In the genomic region with DNA sequence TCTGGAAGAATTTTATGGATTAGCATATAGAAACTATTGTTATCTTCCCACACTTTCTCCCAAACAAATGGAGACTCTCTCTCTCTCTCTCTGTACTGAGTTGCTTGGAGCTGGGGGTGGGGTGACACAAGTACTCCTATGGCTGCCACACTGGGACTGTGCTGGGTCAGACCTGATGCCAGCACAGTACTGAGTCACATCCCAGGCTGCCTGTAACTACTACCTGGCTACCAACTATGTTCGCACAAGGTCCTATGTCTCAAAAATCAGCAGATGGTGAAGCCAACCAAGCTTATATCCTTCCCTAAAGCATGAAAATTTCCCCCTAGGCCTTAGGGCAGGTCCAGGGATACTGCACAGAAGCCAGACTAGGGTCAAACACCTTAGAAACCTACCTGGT, we compare ENCODE assay signal across 26 cellular contexts.
"Had no signal": no experiment of that assay in that cellular context is flagged by ENCODE, and none has a peak within 500 bp of the region (broad histone marks: within the 10 kb centered on the region; RNA-seq: fewer than 3 reads in every experiment).

No MANE protein-coding gene starts in this region.

- DNase-seq: dorsolateral prefrontal cortex; effector CD4-positive, alpha-beta T cell; erythroblast; esophagus squamous epithelium; hypothalamus; immature natural killer cell; islet precursor cell; kidney glomerular epithelial cell; mesenchymal stem cell; mucosa of descending colon; naive thymus-derived CD4-positive, alpha-beta T cell; sigmoid colon; spleen; stimulated activated CD4-positive, alpha-beta T cell treated with anti-CD3 and anti-CD28 coated beads, Interleukin-4, amount 100 ng/mL, for 4 hours; stimulated activated naive CD8-positive, alpha-beta T cell treated with anti-CD3 and anti-CD28 coated beads, Interleukin-15, amount 100 ng/mL, for 72 hours; transverse colon had no signal

- H3K4me3 Mint-ChIP-seq: immature natural killer cell; mesothelial cell of epicardium; naive thymus-derived CD4-positive, alpha-beta T cell; nephron; neural progenitor cell; stimulated activated memory B cell treated with anti-CD40 and anti-IgM and Interleukin-4, amounts not matched to agents 10 μg/mL and 1 μg/mL and 100 μg/mL, for 72 hours; stimulated activated naive CD8-positive, alpha-beta T cell treated with anti-CD3 and anti-CD28 coated beads, Interleukin-15, amount 100 ng/mL, for 72 hours had no signal

- H3K9me3 Mint-ChIP-seq: immature natural killer cell had no signal

- H3K4me3 ChIP-seq: dorsolateral prefrontal cortex, esophagus squamous epithelium, lung, mucosa of descending colon, neural progenitor cell, prostate gland, right atrium auricular region, sigmoid colon, spleen, suprapubic skin, transverse colon, vagina had no signal

- H3K36me3 ChIP-seq: esophagus squamous epithelium, neural progenitor cell, prostate gland, right atrium auricular region, sigmoid colon, spleen, suprapubic skin, transverse colon, vagina had no signal

- ATAC-seq: mucosa of descending colon; naive thymus-derived CD4-positive, alpha-beta T cell; stimulated activated memory B cell treated with anti-CD40 and anti-IgM and Interleukin-4, amounts not matched to agents 10 μg/mL and 1 μg/mL and 100 μg/mL, for 72 hours; stimulated activated naive CD8-positive, alpha-beta T cell treated with anti-CD3 and anti-CD28 coated beads, Interleukin-15, amount 100 ng/mL, for 72 hours had no signal

- H3K27me3 ChIP-seq: dorsolateral prefrontal cortex, esophagus squamous epithelium, neural progenitor cell, right atrium auricular region, sigmoid colon, spleen, suprapubic skin, transverse colon, vagina had no signal

- H3K4me1 ChIP-seq: esophagus squamous epithelium, neural progenitor cell, parathyroid adenoma, prostate gland, right atrium auricular region, sigmoid colon, spleen, suprapubic skin, transverse colon, vagina had no signal

- H3K27ac ChIP-seq: dorsolateral prefrontal cortex, esophagus squamous epithelium, neural progenitor cell, parathyroid adenoma, prostate gland, right atrium auricular region, sigmoid colon, spleen, suprapubic skin, transverse colon, vagina had no signal

- H2AFZ ChIP-seq: neural progenitor cell, parathyroid adenoma had no signal

- H3K27ac Mint-ChIP-seq: immature natural killer cell; mesothelial cell of epicardium; naive thymus-derived CD4-positive, alpha-beta T cell; nephron; neural progenitor cell; stimulated activated memory B cell treated with anti-CD40 and anti-IgM and Interleukin-4, amounts not matched to agents 10 μg/mL and 1 μg/mL and 100 μg/mL, for 72 hours; stimulated activated naive CD8-positive, alpha-beta T cell treated with anti-CD3 and anti-CD28 coated beads, Interleukin-15, amount 100 ng/mL, for 72 hours had no signal

- H3K4me1 Mint-ChIP-seq: mesothelial cell of epicardium, nephron, neural progenitor cell had no signal

- H3K27me3 Mint-ChIP-seq: naive thymus-derived CD4-positive, alpha-beta T cell; stimulated activated memory B cell treated with anti-CD40 and anti-IgM and Interleukin-4, amounts not matched to agents 10 μg/mL and 1 μg/mL and 100 μg/mL, for 72 hours; stimulated activated naive CD8-positive, alpha-beta T cell treated with anti-CD3 and anti-CD28 coated beads, Interleukin-15, amount 100 ng/mL, for 72 hours had no signal

- H3K9ac ChIP-seq: neural progenitor cell, parathyroid adenoma had no signal

- H3K4me2 ChIP-seq: neural progenitor cell had no signal

- H3K9me3 ChIP-seq: esophagus squamous epithelium, prostate gland, right atrium auricular region, sigmoid colon, suprapubic skin, vagina had no signal
